23 cellular contexts compared by ENCODE assay signal in genomic region chr3:176757440-176757839, GRCh38.
"Had no signal": no experiment of that assay in that cellular context is flagged by ENCODE, and none has a peak within 500 bp of the region (broad histone marks: within the 10 kb centered on the region; RNA-seq: fewer than 3 reads in every experiment).

No MANE protein-coding gene starts in this region.

- H3K27ac Mint-ChIP-seq: memory B cell; mesothelial cell of epicardium; natural killer cell treated with Interleukin-12 subunit alpha and Interleukin-12 subunit beta and Interleukin-15 and Interleukin-18, amount 100 ng/mL, for 72 hours; neural progenitor cell had no signal

- H3K36me3 ChIP-seq: esophagus squamous epithelium, gastroesophageal sphincter, left ventricle myocardium inferior, lower lobe of right lung, neural progenitor cell, ovary, stomach, thoracic aorta, transverse colon had no signal

- H3K4me2 ChIP-seq: neural progenitor cell had no signal

- H3K9me3 Mint-ChIP-seq: memory B cell, neural progenitor cell had no signal

- H3K27me3 Mint-ChIP-seq: natural killer cell treated with Interleukin-12 subunit alpha and Interleukin-12 subunit beta and Interleukin-15 and Interleukin-18, amount 100 ng/mL, for 72 hours had no signal

- ATAC-seq: gastroesophageal sphincter; left cardiac atrium; lower lobe of right lung; natural killer cell treated with Interleukin-12 subunit alpha and Interleukin-12 subunit beta and Interleukin-15 and Interleukin-18, amount 100 ng/mL, for 72 hours; right cardiac atrium had no signal

- H3K4me1 ChIP-seq: esophagus squamous epithelium, gastroesophageal sphincter, left ventricle myocardium inferior, lower lobe of right lung, neural progenitor cell, stomach, transverse colon had no signal

- H3K9me3 ChIP-seq: esophagus squamous epithelium, gastroesophageal sphincter, left ventricle myocardium inferior, lower lobe of right lung, ovary, stomach, thoracic aorta, transverse colon had no signal

- H2AFZ ChIP-seq: neural progenitor cell had no signal

- H3K27ac ChIP-seq: esophagus squamous epithelium, gastroesophageal sphincter, left ventricle myocardium inferior, lower lobe of right lung, neural progenitor cell, ovary, stomach, thoracic aorta, transverse colon had no signal

- H3K4me3 Mint-ChIP-seq: memory B cell; mesothelial cell of epicardium; natural killer cell treated with Interleukin-12 subunit alpha and Interleukin-12 subunit beta and Interleukin-15 and Interleukin-18, amount 100 ng/mL, for 72 hours; neural progenitor cell had no signal

- H3K4me3 ChIP-seq: esophagus squamous epithelium, gastroesophageal sphincter, left ventricle myocardium inferior, lower lobe of right lung, neural progenitor cell, ovary, stomach, thoracic aorta, transverse colon had no signal

- DNase-seq: dermis blood vessel endothelial cell; esophagus squamous epithelium; foreskin fibroblast; glutamatergic neuron; kidney; left cardiac atrium; left ventricle myocardium inferior; lower lobe of right lung; nucleus accumbens; ovary; right cardiac atrium; small intestine; stimulated activated CD4-positive, alpha-beta T cell treated with anti-CD3 and anti-CD28 coated beads, Interleukin-12 subunit alpha, Interleukin-12 subunit beta, amount 100 ng/mL, for 4 hours; stimulated activated naive CD4-positive, alpha-beta T cell; stomach; substantia nigra; transverse colon had no signal

- H3K4me1 Mint-ChIP-seq: memory B cell, mesothelial cell of epicardium, neural progenitor cell had no signal

- H3K36me3 Mint-ChIP-seq: memory B cell; mesothelial cell of epicardium; natural killer cell treated with Interleukin-12 subunit alpha and Interleukin-12 subunit beta and Interleukin-15 and Interleukin-18, amount 100 ng/mL, for 72 hours; neural progenitor cell had no signal

- H3K27me3 ChIP-seq: esophagus squamous epithelium, gastroesophageal sphincter, neural progenitor cell, ovary, stomach, transverse colon had no signal
